11 cellular contexts compared by ENCODE assay signal in the genomic region with DNA sequence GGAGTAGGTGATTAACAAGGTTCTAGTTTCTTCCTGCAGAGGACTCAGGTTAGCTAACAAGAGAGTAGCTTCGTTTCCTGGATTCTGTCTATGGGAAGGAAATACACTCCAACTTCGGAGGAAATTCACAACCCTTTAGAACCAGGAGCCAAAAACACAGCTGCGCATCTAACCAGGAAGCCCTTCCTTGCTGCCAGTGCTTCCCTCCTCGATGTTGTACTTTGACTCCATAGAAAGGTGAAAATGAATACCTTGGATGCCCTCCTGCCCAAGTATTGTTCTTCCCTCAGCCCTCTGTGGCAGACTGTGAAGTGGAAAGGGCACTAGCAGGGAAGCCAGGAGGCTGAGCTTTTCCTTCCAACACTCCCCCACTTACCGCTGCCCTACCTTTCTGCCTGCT. TPM values are rescaled to one million over a fixed set of nuclear protein-coding genes. Genes with fewer than 3 reads are reported as not detected.
"Had no signal": no experiment of that assay in that cellular context is flagged by ENCODE, and none has a peak within 500 bp of the region (broad histone marks: within the 10 kb centered on the region; RNA-seq: fewer than 3 reads in every experiment).

No MANE protein-coding gene starts in this region.

- H3K4me3 ChIP-seq: GM23248, HAP-1, K562 had no signal

- DNase-seq: GM23248, GOT3, H7, HFFc6, IMR-90 had no signal

- H3K27ac ChIP-seq: GM23248, HL-60 had no signal

- ATAC-seq: HCT116, K562 had no signal

- FAIRE-seq: K562 had no signal

- H3K36me3 ChIP-seq: HAP-1 had no signal

- H2AFZ ChIP-seq: GM23248 had no signal

- H3K9ac ChIP-seq: GM23248 had no signal

- H3K9me3 ChIP-seq: HAP-1 had no signal

RNA-seq across cellular contexts. Expression of gene AKAP4, which starts 35.1 kb away (rescaled TPM):
- total RNA-seq: GM23248, H4, H7, HFFc6, HT1080, IMR-90 had no signal
- polyA plus RNA-seq: GM23248, IMR-90 had no signal

RNA-seq across cellular contexts. Expression of gene CCNB3, which starts 38.8 kb away (rescaled TPM):
- total RNA-seq: GM23248 had no signal
